1 cellular context compared by ENCODE assay signal in genomic region chr11:27100534-27100933, GRCh38.
TF ChIP-seq lines count a peak whose summit lies in the region.

No MANE protein-coding gene starts in this region.

TF ChIP-seq in HEK293, 187 proteins besides CTCF, POLR2A, EP300 and RAD21 (continued from another document and continues in another):
- TF ChIP-seq PRDM6 (tag by site-specific recombination; IDR thresholded peaks at IDR 0.05) = peak; percentile 93
- no peak for TF ChIP-seq ZNF174 (tag by site-specific recombination; IDR thresholded peaks at IDR 0.05)
- no peak for TF ChIP-seq ZNF768 (tag by site-specific recombination; IDR thresholded peaks at IDR 0.05)
- no peak for TF ChIP-seq ZBTB10 (tag by site-specific recombination; IDR thresholded peaks at IDR 0.05)
- peak; percentile 52; the same call in 1 of the 2 replicates for TF ChIP-seq KLF16 (tag by site-specific recombination; IDR thresholded peaks at IDR 0.05)
- TF ChIP-seq ZNF791 (tag by site-specific recombination; IDR thresholded peaks at IDR 0.05) = no peak
- no peak for TF ChIP-seq ZNF555 (tag by site-specific recombination; conservative IDR thresholded peaks at IDR 0.05)
- peak; percentile 25; the same call in 1 of the 2 replicates for TF ChIP-seq SP2 (tag by site-specific recombination; IDR thresholded peaks at IDR 0.05)
- no peak for TF ChIP-seq HOXC10 (CRISPR knock-in tag; IDR thresholded peaks at IDR 0.05)
- TF ChIP-seq GLIS1 (tag by site-specific recombination; IDR thresholded peaks at IDR 0.05) = peak; percentile 78
- TF ChIP-seq ZNF169 (tag by site-specific recombination; IDR thresholded peaks at IDR 0.05) = no peak
- peak; percentile 78 for TF ChIP-seq ZSCAN4 (tag by site-specific recombination; IDR thresholded peaks at IDR 0.05)
- no peak for TF ChIP-seq ZBTB6 (tag by site-specific recombination; IDR thresholded peaks at IDR 0.05)
- TF ChIP-seq ZNF239 (tag by site-specific recombination; IDR thresholded peaks at IDR 0.05) = no peak
- no peak for TF ChIP-seq ELK4 (IDR thresholded peaks at IDR 0.05; ENCODE audit: borderline replicate concordance, low read depth, low read length)
- no peak for TF ChIP-seq ZNF426 (tag by site-specific recombination; IDR thresholded peaks at IDR 0.05)
- no peak for TF ChIP-seq ZNF37A (tag by site-specific recombination; IDR thresholded peaks at IDR 0.05)
- 0 out of 2 replicates have a peak, but pooled peaks have one; percentile 13 for TF ChIP-seq ZNF513 (tag by site-specific recombination; IDR thresholded peaks at IDR 0.05)
- TF ChIP-seq ZNF521 (tag by site-specific recombination; IDR thresholded peaks at IDR 0.05) = no peak
- no peak for TF ChIP-seq KLF7 (tag by site-specific recombination; IDR thresholded peaks at IDR 0.05; ENCODE audit: borderline replicate concordance)
- TF ChIP-seq TCF7L2 (IDR thresholded peaks at IDR 0.05; ENCODE audit: borderline replicate concordance, low read depth, low read length) = no peak
- peak; percentile 61 for TF ChIP-seq PATZ1 (tag by site-specific recombination; IDR thresholded peaks at IDR 0.05)
- 0 out of 2 replicates have a peak, but pooled peaks have one; percentile 32 for TF ChIP-seq BCL11B (tag by site-specific recombination; IDR thresholded peaks at IDR 0.05; ENCODE audit: low read depth)
- no peak for TF ChIP-seq ZNF211 (tag by site-specific recombination; IDR thresholded peaks at IDR 0.05; ENCODE audit: low read depth)
- TF ChIP-seq SCRT2 (tag by site-specific recombination; IDR thresholded peaks at IDR 0.05) = peak; percentile 97
- TF ChIP-seq ZNF324 (tag by site-specific recombination; IDR thresholded peaks at IDR 0.05) = no peak
- TF ChIP-seq ZNF10 (tag by site-specific recombination; IDR thresholded peaks at IDR 0.05) = no peak
- TF ChIP-seq ZNF280D (tag by site-specific recombination; IDR thresholded peaks at IDR 0.05) = no peak
- TF ChIP-seq SP7 (tag by site-specific recombination; IDR thresholded peaks at IDR 0.05) = peak; percentile 90
- peak; percentile 91 for TF ChIP-seq PRDM4 (tag by site-specific recombination; IDR thresholded peaks at IDR 0.05)
- no peak for TF ChIP-seq YY2 (tag by site-specific recombination; IDR thresholded peaks at IDR 0.05)
- no peak for TF ChIP-seq ZBTB49 (tag by site-specific recombination; IDR thresholded peaks at IDR 0.05; ENCODE audit: low read depth)
- TF ChIP-seq ZNF354C (tag by site-specific recombination; IDR thresholded peaks at IDR 0.05; ENCODE audit: borderline replicate concordance, low read depth) = no peak
- TF ChIP-seq GLIS2 (tag by site-specific recombination; IDR thresholded peaks at IDR 0.05) = peak; percentile 53
- no peak for TF ChIP-seq ZNF580 (tag by site-specific recombination; IDR thresholded peaks at IDR 0.05)
